ENCODE assay signal across 1 cellular context in genomic region chr3:50210510-50211367, GRCh38.
TF ChIP-seq lines count a peak whose summit lies in the region.

No MANE protein-coding gene starts in this region.

TF ChIP-seq in HepG2, 621 proteins besides CTCF, POLR2A, EP300 and RAD21 (continued from another document and continues in another):
- TF ChIP-seq PAXIP1 (CRISPR knock-in tag; conservative IDR thresholded peaks at IDR 0.05) (peak; percentile 91; the same call in 1 of the 2 replicates), REPIN1 (CRISPR knock-in tag; IDR thresholded peaks at IDR 0.05; ENCODE audit: borderline replicate concordance, low read depth) (peak; percentile 43; the same call in 1 of the 2 replicates), FOXM1 (CRISPR knock-in tag; IDR thresholded peaks at IDR 0.05) (no peak), RBM22 (optimal IDR thresholded peaks at IDR 0.05; ENCODE audit: low read length) (peak; percentile 50), SNAPC5 (CRISPR knock-in tag; IDR thresholded peaks at IDR 0.05; ENCODE audit: borderline replicate concordance) (no peak), TCF7 (IDR thresholded peaks at IDR 0.05; ENCODE audit: low read depth) (peak; percentile 38), ZNF598 (CRISPR knock-in tag; IDR thresholded peaks at IDR 0.05; ENCODE audit: borderline replicate concordance) (peak; percentile 75; the same call in 1 of the 2 replicates), ZFX (CRISPR knock-in tag; IDR thresholded peaks at IDR 0.05; ENCODE audit: low read depth) (peak; percentile 62), MEIS2 (CRISPR knock-in tag; IDR thresholded peaks at IDR 0.05) (peak; percentile 97), HMGA1 (CRISPR knock-in tag; conservative IDR thresholded peaks at IDR 0.05) (no peak), KAT2B (IDR thresholded peaks at IDR 0.05; ENCODE audit: borderline replicate concordance, low read depth, low read length) (peak; percentile 9; the same call in 1 of the 2 replicates), DNMT3B (CRISPR knock-in tag; conservative IDR thresholded peaks at IDR 0.05) (no peak), KMT2B (CRISPR knock-in tag; IDR thresholded peaks at IDR 0.05) (no peak), HDAC2 (CRISPR knock-in tag; IDR thresholded peaks at IDR 0.05) (peak; percentile 83), FOXK1 (CRISPR knock-in tag; IDR thresholded peaks at IDR 0.05; ENCODE audit: borderline replicate concordance, low read depth) (peak; percentile 38; the same call in 1 of the 2 replicates), ZNF850 (CRISPR knock-in tag; conservative IDR thresholded peaks at IDR 0.05) (peak; percentile 93; the same call in 1 of the 2 replicates), ZNF746 (CRISPR knock-in tag; IDR thresholded peaks at IDR 0.05) (peak; percentile 57; the same call in 1 of the 2 replicates), HOXA5 (CRISPR knock-in tag; IDR thresholded peaks at IDR 0.05) (peak; percentile 97), HOXA9 (CRISPR knock-in tag; IDR thresholded peaks at IDR 0.05; ENCODE audit: borderline replicate concordance) (peak; percentile 20; the same call in 1 of the 2 replicates), ZNF24 (IDR thresholded peaks at IDR 0.05) (no peak), ELF3 (CRISPR knock-in tag; IDR thresholded peaks at IDR 0.05) (peak; percentile 60), ZNF282 (IDR thresholded peaks at IDR 0.05; ENCODE audit: partially characterized antibody) (no peak), ATF2 (CRISPR knock-in tag; IDR thresholded peaks at IDR 0.05) (peak; percentile 61; the same call in 1 of the 2 replicates), KDM1A (CRISPR knock-in tag; IDR thresholded peaks at IDR 0.05) (peak; percentile 66; the same call in 1 of the 2 replicates), ZNF878 (CRISPR knock-in tag; IDR thresholded peaks at IDR 0.05) (no peak), ZBTB3 (CRISPR knock-in tag; IDR thresholded peaks at IDR 0.05; ENCODE audit: borderline replicate concordance, low read depth) (peak; percentile 17; the same call in 1 of the 2 replicates), MED1 (CRISPR knock-in tag; IDR thresholded peaks at IDR 0.05) (peak; percentile 93), PHF5A (CRISPR knock-in tag; IDR thresholded peaks at IDR 0.05; ENCODE audit: low read depth, unreplicated experiment) (peak; percentile 7), CEBPG (CRISPR knock-in tag; IDR thresholded peaks at IDR 0.05) (peak; percentile 91), ZBTB43 (CRISPR knock-in tag; conservative IDR thresholded peaks at IDR 0.05) (0 out of 2 replicates have a peak, but pooled peaks have one; percentile 43), MED13 (CRISPR knock-in tag; IDR thresholded peaks at IDR 0.05) (peak; percentile 11; the same call in 1 of the 2 replicates), ZBTB2 (CRISPR knock-in tag; IDR thresholded peaks at IDR 0.05; ENCODE audit: low read depth) (no peak), HOMEZ (CRISPR knock-in tag; IDR thresholded peaks at IDR 0.05; ENCODE audit: low read depth) (no peak; the same call in 1 of the 2 replicates), ZNF256 (CRISPR knock-in tag; conservative IDR thresholded peaks at IDR 0.05) (peak; percentile 66), ZSCAN25 (CRISPR knock-in tag; IDR thresholded peaks at IDR 0.05) (peak; percentile 59), NFYB (CRISPR knock-in tag; IDR thresholded peaks at IDR 0.05) (no peak), GATA4 (IDR thresholded peaks at IDR 0.05; ENCODE audit: borderline replicate concordance, low read depth) (peak; percentile 74; the same call in 1 of the 2 replicates), ISL2 (CRISPR knock-in tag; IDR thresholded peaks at IDR 0.05) (no peak), ZNF343 (CRISPR knock-in tag; IDR thresholded peaks at IDR 0.05) (0 out of 2 replicates have a peak, but pooled peaks have one; percentile 47), ZBTB14 (CRISPR knock-in tag; IDR thresholded peaks at IDR 0.05) (no peak), ZNF687 (CRISPR knock-in tag; IDR thresholded peaks at IDR 0.05) (peak; percentile 97), TARDBP (CRISPR knock-in tag; IDR thresholded peaks at IDR 0.05) (peak; percentile 81), HNF4A (CRISPR knock-in tag; IDR thresholded peaks at IDR 0.05) (peak; percentile 92), TCF12 (IDR thresholded peaks at IDR 0.05) (no peak), TCF12 (CRISPR knock-in tag; IDR thresholded peaks at IDR 0.05) (0 out of 2 replicates have a peak, but pooled peaks have one; percentile 15), MXD4 (CRISPR knock-in tag; IDR thresholded peaks at IDR 0.05) (0 out of 2 replicates have a peak, but pooled peaks have one; percentile 41), NR2C2 (CRISPR knock-in tag; IDR thresholded peaks at IDR 0.05; ENCODE audit: borderline replicate concordance) (peak; percentile 74), ONECUT2 (CRISPR knock-in tag; IDR thresholded peaks at IDR 0.05) (peak; percentile 95), GFI1 (CRISPR knock-in tag; IDR thresholded peaks at IDR 0.05; ENCODE audit: borderline replicate concordance) (peak; percentile 74; the same call in 1 of the 2 replicates), GLI4 (CRISPR knock-in tag; IDR thresholded peaks at IDR 0.05; ENCODE audit: borderline replicate concordance) (0 out of 2 replicates have a peak, but pooled peaks have one; percentile 43), PBX2 (CRISPR knock-in tag; IDR thresholded peaks at IDR 0.05) (peak; percentile 62; the same call in 1 of the 2 replicates), CREM (IDR thresholded peaks at IDR 0.05) (peak; percentile 79), CREM (CRISPR knock-in tag; IDR thresholded peaks at IDR 0.05) (no peak), HHEX (CRISPR knock-in tag; IDR thresholded peaks at IDR 0.05) (peak; percentile 71), ZNF547 (CRISPR knock-in tag; IDR thresholded peaks at IDR 0.05) (peak; percentile 75), YY1 (IDR thresholded peaks at IDR 0.05; ENCODE audit: insufficient read depth, insufficient replicate concordance, low read depth, low read length) (peak; percentile 70), RXRB (CRISPR knock-in tag; IDR thresholded peaks at IDR 0.05; ENCODE audit: borderline replicate concordance) (peak; percentile 95), ZBTB38 (CRISPR knock-in tag; IDR thresholded peaks at IDR 0.05) (no peak)
